Comparison of ENCODE assay signal across 16 cellular contexts in genomic region chr15:40449275-40449674, GRCh38. TPM values are rescaled to one million over a fixed set of nuclear protein-coding genes. Genes with fewer than 3 reads are reported as not detected.
DNase-seq lines count a peak whose midpoint lies in the region; ATAC-seq and TF ChIP-seq lines count a peak whose summit lies in the region.
"Had no signal": no experiment of that assay in that cellular context is flagged by ENCODE, and none has a peak within 500 bp of the region (broad histone marks: within the 10 kb centered on the region; RNA-seq: fewer than 3 reads in every experiment).

No MANE protein-coding gene starts in this region.

- H3K9me3 Mint-ChIP-seq in H9 = no peaks in the 10 kb centered on the region
- no peaks in the 10 kb centered on the region for H3K9me3 Mint-ChIP-seq in activated T-helper 17 cell treated with anti-CD3 and anti-CD28 coated beads, Interleukin-2, amount 50 U/mL, for 72 hours
- H3K9me3 Mint-ChIP-seq in immature natural killer cell = no peaks in the 10 kb centered on the region
- H3K9me3 Mint-ChIP-seq in activated CD8-positive, alpha-beta memory T cell treated with anti-CD3 and anti-CD28 coated beads, Interleukin-2, amount 10 ng/mL, durations not matched to agents 7 days and 5 days (ENCODE audit: low read depth) = no peaks in the 10 kb centered on the region
- H3K9me3 Mint-ChIP-seq: brain had no signal

- H2AK5ac ChIP-seq in H9 (ENCODE audit: insufficient read length, low read length) = no peak overlapping the region

- no peak overlapping the region for H2BK120ac ChIP-seq in H9 (ENCODE audit: low read depth, low read length, poor library complexity, severe bottlenecking)

- H2BK20ac ChIP-seq in H9 (ENCODE audit: low read depth, low read length, poor library complexity, severe bottlenecking) = no peak overlapping the region

- H3K4me1 Mint-ChIP-seq in H9 (peaks cover 71 to 72% of the 10 kb centered on the region in 2 experiments), immature natural killer cell (peaks cover 65 to 79% of the 10 kb centered on the region in 2 donors)
- peaks cover 45% of the 10 kb centered on the region for H3K4me1 Mint-ChIP-seq in activated T-helper 17 cell treated with anti-CD3 and anti-CD28 coated beads, Interleukin-2, amount 50 U/mL, for 72 hours
- peaks cover 41% of the 10 kb centered on the region for H3K4me1 Mint-ChIP-seq in activated CD8-positive, alpha-beta memory T cell treated with anti-CD3 and anti-CD28 coated beads, Interleukin-2, amount 10 ng/mL, durations not matched to agents 7 days and 5 days

- H3K4me3 Mint-ChIP-seq in H9 = no peak overlapping the region
- no peak overlapping the region for H3K4me3 Mint-ChIP-seq in activated T-helper 17 cell treated with anti-CD3 and anti-CD28 coated beads, Interleukin-2, amount 50 U/mL, for 72 hours
- peak overlapping the region in 1 of 5 donors; percentile 29 for H3K4me3 Mint-ChIP-seq in immature natural killer cell
- no peak overlapping the region for H3K4me3 Mint-ChIP-seq in activated CD8-positive, alpha-beta memory T cell treated with anti-CD3 and anti-CD28 coated beads, Interleukin-2, amount 10 ng/mL, durations not matched to agents 7 days and 5 days
- H3K4me3 Mint-ChIP-seq: brain had no signal

- H2BK5ac ChIP-seq in H9 (ENCODE audit: insufficient read length, low read length) = no peak overlapping the region

- no peak overlapping the region for H3K27ac ChIP-seq in H9 (ENCODE audit: insufficient read length, low read depth, low read length)
- H3K27ac ChIP-seq: SK-N-MC, VCaP had no signal

- no peak overlapping the region for H3K9ac ChIP-seq in H9 (ENCODE audit: extremely low read depth, insufficient read length, low read length)

- H3K27me3 Mint-ChIP-seq in H9 (ENCODE audit: low read depth) (no peaks in the 10 kb centered on the region), immature natural killer cell (ENCODE audit: low read depth in 3 of 3) (peaks cover 0 to 3% (median 0%) of the 10 kb centered on the region in 3 donors)
- no peaks in the 10 kb centered on the region for H3K27me3 Mint-ChIP-seq in activated T-helper 17 cell treated with anti-CD3 and anti-CD28 coated beads, Interleukin-2, amount 50 U/mL, for 72 hours
- no peaks in the 10 kb centered on the region for H3K27me3 Mint-ChIP-seq in activated CD8-positive, alpha-beta memory T cell treated with anti-CD3 and anti-CD28 coated beads, Interleukin-2, amount 10 ng/mL, durations not matched to agents 7 days and 5 days

- H3K27ac Mint-ChIP-seq in H9 (peak overlapping the region in 2 of 3 experiments; percentile 1 to 75; a peak in 3 of 7 replicates), immature natural killer cell (peak overlapping the region; percentile 10 to 76 (median 59))
- H3K27ac Mint-ChIP-seq in activated T-helper 17 cell treated with anti-CD3 and anti-CD28 coated beads, Interleukin-2, amount 50 U/mL, for 72 hours = peak overlapping the region; percentile 36
- H3K27ac Mint-ChIP-seq in activated CD8-positive, alpha-beta memory T cell treated with anti-CD3 and anti-CD28 coated beads, Interleukin-2, amount 10 ng/mL, durations not matched to agents 7 days and 5 days = no peak overlapping the region

- DNase-seq in AG08395 (ENCODE audit: low spot score) (peak; percentile 54), H9 (no peak), immature natural killer cell (no peak), NCI-H2196 (lab: John Stamatoyannopoulos, UW; ENCODE audit: unreplicated experiment) (no peak)
- DNase-seq in activated CD8-positive, alpha-beta memory T cell treated with anti-CD3 and anti-CD28 coated beads, Interleukin-2, amount 10 ng/mL, durations not matched to agents 7 days and 5 days = no peak
- DNase-seq: activated CD8-positive, alpha-beta memory T cell treated with anti-CD3 and anti-CD28 coated beads for 24 hours; activated effector memory CD4-positive, alpha-beta T cell treated with anti-CD3 and anti-CD28 coated beads, Interleukin-2, amount 50 U/mL, for 16 hours; AML-193; DMS 273 treated with DMSO at 0.1 percent for 48 hours; MM.1S had no signal

- no peak overlapping the region for H2BK12ac ChIP-seq in H9 (ENCODE audit: insufficient read length, low read depth, low read length)

- no peak overlapping the region for H3K14ac ChIP-seq in H9 (ENCODE audit: insufficient read depth, low read length)

- no peaks in the 10 kb centered on the region for H3K23me2 ChIP-seq in H9 (ENCODE audit: insufficient read length, low read depth, low read length, poor library complexity, severe bottlenecking)

- H3K79me2 ChIP-seq in H9 (ENCODE audit: insufficient read depth, low read length) = peaks cover 68% of the 10 kb centered on the region; the same call in 1 of the 2 replicates

- no peak overlapping the region for H3K4me2 ChIP-seq in H9 (ENCODE audit: insufficient read depth, insufficient read length, low read length)

- no peaks in the 10 kb centered on the region for H3K9me3 ChIP-seq in H9 (ENCODE audit: control insufficient read depth, low read depth, low read length)

- no peak overlapping the region for H4K8ac ChIP-seq in H9 (replicated peaks; ENCODE audit: insufficient read length, low read depth, low read length)

- no peak overlapping the region for H3T11ph ChIP-seq in H9 (ENCODE audit: low read length)

- H4K91ac ChIP-seq in H9 (ENCODE audit: insufficient read length, low read depth, low read length) = no peak overlapping the region

- no peak overlapping the region for H2AFZ ChIP-seq in H9 (ENCODE audit: low read length)

- no peak overlapping the region for H4K5ac ChIP-seq in H9 (ENCODE audit: insufficient read length, low read depth, low read length)

- H2BK15ac ChIP-seq in H9 (ENCODE audit: low read depth, low read length) = no peak overlapping the region

- no peak overlapping the region for H3K18ac ChIP-seq in H9 (ENCODE audit: insufficient read length, low read depth, low read length)

- peaks cover 7% of the 10 kb centered on the region for H3K79me1 ChIP-seq in H9 (ENCODE audit: insufficient read depth, low read depth, low read length, poor library complexity, severe bottlenecking)

- H3K23ac ChIP-seq in H9 (ENCODE audit: insufficient read length, low read depth, low read length) = no peak overlapping the region

- CTCF ChIA-PET in activated CD8-positive, alpha-beta memory T cell treated with anti-CD3 and anti-CD28 coated beads, Interleukin-2, amount 10 ng/mL, durations not matched to agents 7 days and 5 days (lab: Charles Lee) = interaction anchor here (0.7 to 5.9 kb wide), 4 partner anchors 8 to 1554 kb away, joined by 3 to 54 read pairs (median 4); partner anchors contain the start of gene BAHD1

- H3K4ac ChIP-seq in H9 (ENCODE audit: low read depth, low read length) = no peak overlapping the region

- no peaks in the 10 kb centered on the region for H3K27me3 ChIP-seq in H9 (ENCODE audit: insufficient read depth, low read length)

- no peak for ATAC-seq in activated T-helper 17 cell treated with anti-CD3 and anti-CD28 coated beads, Interleukin-2, amount 50 U/mL, for 72 hours (replicated peaks)
- ATAC-seq in HG02798 (IDR thresholded peaks at IDR 0.05; ENCODE audit: poor library complexity, unreplicated experiment) (no peak), GM21717 (IDR thresholded peaks at IDR 0.05; ENCODE audit: unreplicated experiment) (no peak)
- no peak for ATAC-seq in activated CD8-positive, alpha-beta memory T cell treated with anti-CD3 and anti-CD28 coated beads, Interleukin-2, amount 10 ng/mL, durations not matched to agents 7 days and 5 days

- no peak for TF ChIP-seq CTCF in H9 (conservative IDR thresholded peaks at IDR 0.05)

- no peak overlapping the region for H3K56ac ChIP-seq in H9 (ENCODE audit: insufficient read length, low read depth, low read length)

- H3K36me3 Mint-ChIP-seq in H9 (ENCODE audit: insufficient read depth in 1 of 3, low read depth in 3 of 3) (peaks cover 0 to 20% (median 3%) of the 10 kb centered on the region in 3 experiments; a peak in 4 of 7 replicates), immature natural killer cell (peaks cover 0 to 4% (median 3%) of the 10 kb centered on the region in 3 donors)
- H3K36me3 Mint-ChIP-seq in activated T-helper 17 cell treated with anti-CD3 and anti-CD28 coated beads, Interleukin-2, amount 50 U/mL, for 72 hours (ENCODE audit: low read depth) = no peaks in the 10 kb centered on the region
- H3K36me3 Mint-ChIP-seq in activated CD8-positive, alpha-beta memory T cell treated with anti-CD3 and anti-CD28 coated beads, Interleukin-2, amount 10 ng/mL, durations not matched to agents 7 days and 5 days = no peaks in the 10 kb centered on the region
- H3K36me3 Mint-ChIP-seq: brain had no signal

- H4K20me1 ChIP-seq in H9 (ENCODE audit: control insufficient read depth, insufficient read depth, insufficient read length) = no peaks in the 10 kb centered on the region

- peaks cover 25% of the 10 kb centered on the region for H3K4me1 ChIP-seq in H9 (ENCODE audit: insufficient read depth, low read length)

RNA-seq across cellular contexts. Expression of gene BAHD1, which starts 8.5 kb away (rescaled TPM):
- 52.9 and 54.1 TPM in 2 replicates for total RNA-seq in H9 (2021)
- 10 to 100 TPM; 16.6 to 20.3 TPM for total RNA-seq in activated T-helper 17 cell treated with anti-CD3 and anti-CD28 coated beads, Interleukin-2, amount 50 U/mL, for 72 hours
- polyA plus RNA-seq in immature natural killer cell = 1 to 10 TPM; 2.1 to 6.1 (median 3.4) TPM
- 10 to 100 TPM; 24.1 to 25.6 TPM for total RNA-seq in activated CD8-positive, alpha-beta memory T cell treated with anti-CD3 and anti-CD28 coated beads, Interleukin-2, amount 10 ng/mL, durations not matched to agents 7 days and 5 days

RNA-seq across cellular contexts. Expression of gene CHST14, which starts 21.5 kb away (rescaled TPM):
- 24.4 and 25.7 TPM in 2 replicates for total RNA-seq in H9 (2021)
- total RNA-seq in activated T-helper 17 cell treated with anti-CD3 and anti-CD28 coated beads, Interleukin-2, amount 50 U/mL, for 72 hours = 10 to 100 TPM in 1 of 2 donors, 1 to 10 TPM in 1; 6.0 to 12.1 TPM
- polyA plus RNA-seq in immature natural killer cell = 1 to 10 TPM; 1.9 to 3.6 (median 3.3) TPM
- 10 to 100 TPM; 12.3 to 12.6 TPM for total RNA-seq in activated CD8-positive, alpha-beta memory T cell treated with anti-CD3 and anti-CD28 coated beads, Interleukin-2, amount 10 ng/mL, durations not matched to agents 7 days and 5 days

RNA-seq across cellular contexts. Expression of gene IVD, which starts 43.7 kb away (rescaled TPM):
- total RNA-seq in H9 (2021) = 86.7 and 93.1 TPM in 2 replicates
- total RNA-seq in activated T-helper 17 cell treated with anti-CD3 and anti-CD28 coated beads, Interleukin-2, amount 50 U/mL, for 72 hours = 10 to 100 TPM; 48.8 to 57.9 TPM
- 10 to 100 TPM; 41.8 to 63.0 (median 60.6) TPM for polyA plus RNA-seq in immature natural killer cell
- 10 to 100 TPM; 70.3 to 87.2 TPM for total RNA-seq in activated CD8-positive, alpha-beta memory T cell treated with anti-CD3 and anti-CD28 coated beads, Interleukin-2, amount 10 ng/mL, durations not matched to agents 7 days and 5 days
